Comparison of ENCODE assay signal across 14 cellular contexts in genomic region chr15:25869696-25870095, GRCh38. TPM values are rescaled to one million over a fixed set of nuclear protein-coding genes. Genes with fewer than 3 reads are reported as not detected.
"Had no signal": no experiment of that assay in that cellular context is flagged by ENCODE, and none has a peak within 500 bp of the region (broad histone marks: within the 10 kb centered on the region; RNA-seq: fewer than 3 reads in every experiment).

No MANE protein-coding gene starts in this region.

- DNase-seq: activated B cell treated with CpG ODN at 0.5 μM for 24 hours; activated CD4-positive, alpha-beta T cell treated with anti-CD3 and anti-CD28 coated beads, Interleukin-2, amount 50 U/mL, for 1 hour; activated naive CD4-positive, alpha-beta T cell treated with anti-CD3 and anti-CD28 coated beads, Interleukin-2, amount 50 U/mL, for 16 hours; activated T-cell treated with anti-CD3 and anti-CD28 coated beads for 4 hours; dorsolateral prefrontal cortex; erythroblast; islet precursor cell; midbrain; sigmoid colon; spleen had no signal

- H3K4me3 Mint-ChIP-seq: activated B cell treated with CpG ODN at 0.5 μM for 24 hours; T-helper 1 cell treated with Interleukin-12 subunit alpha and Interleukin-12 subunit beta and Interleukin-4 antibody, amounts not matched to agents 30 μg/mL and 1 μg/mL, for 36 hours had no signal

- H2AFZ ChIP-seq: hepatocyte had no signal

- H3K36me3 ChIP-seq: sigmoid colon, spleen had no signal

- H3K27me3 ChIP-seq: sigmoid colon had no signal

- H3K9me3 Mint-ChIP-seq: activated B cell treated with CpG ODN at 0.5 μM for 24 hours; T-helper 1 cell treated with Interleukin-12 subunit alpha and Interleukin-12 subunit beta and Interleukin-4 antibody, amounts not matched to agents 30 μg/mL and 1 μg/mL, for 36 hours had no signal

- H3K4me3 ChIP-seq: dorsolateral prefrontal cortex, hepatocyte, sigmoid colon, spleen had no signal

- H3K27ac ChIP-seq: dorsolateral prefrontal cortex, hepatocyte, sigmoid colon, spleen had no signal

- H3K9me3 ChIP-seq: sigmoid colon, spleen had no signal

- H3K79me2 ChIP-seq: hepatocyte had no signal

- H3K4me2 ChIP-seq: hepatocyte had no signal

- H3K4me1 ChIP-seq: sigmoid colon, spleen had no signal

- H3K27ac Mint-ChIP-seq: activated B cell treated with CpG ODN at 0.5 μM for 24 hours; T-helper 1 cell treated with Interleukin-12 subunit alpha and Interleukin-12 subunit beta and Interleukin-4 antibody, amounts not matched to agents 30 μg/mL and 1 μg/mL, for 36 hours had no signal

RNA-seq across cellular contexts. Expression of gene ATP10A, which starts 6.6 kb away (rescaled TPM):
- total RNA-seq: activated B cell treated with CpG ODN at 0.5 μM for 24 hours, lung microvascular endothelial cell had no signal
- polyA plus RNA-seq: neural cell had no signal
